1 cellular context compared by ENCODE assay signal in the genomic region with DNA sequence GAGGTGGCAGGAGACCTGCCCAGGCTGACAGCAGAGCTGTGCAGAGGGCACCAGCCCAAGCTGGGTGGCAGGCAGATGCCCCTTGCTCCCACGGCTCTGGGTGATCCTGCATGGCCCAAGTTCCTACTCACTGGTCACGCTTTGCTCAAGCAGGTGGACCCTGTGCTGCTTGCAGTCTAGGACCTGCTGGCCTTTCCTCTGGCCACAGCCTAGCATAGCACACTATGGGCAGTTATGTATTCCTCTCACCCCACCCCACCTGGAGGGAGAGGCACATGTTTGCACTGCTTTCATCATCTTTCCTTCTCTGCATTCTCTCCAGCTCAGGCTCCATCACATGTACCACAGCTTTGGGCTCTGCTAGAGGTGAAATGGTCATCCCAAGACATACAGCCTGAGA.
A peak's percentile ranks its signal among the peaks of the same experiment; 100 is the strongest.
TF ChIP-seq lines count a peak whose summit lies in the region.

No MANE protein-coding gene starts in this region.

TF ChIP-seq in HepG2, 621 proteins besides CTCF, POLR2A, EP300 and RAD21 (continued from another document and continues in another):
- TF ChIP-seq, protein P1, sequence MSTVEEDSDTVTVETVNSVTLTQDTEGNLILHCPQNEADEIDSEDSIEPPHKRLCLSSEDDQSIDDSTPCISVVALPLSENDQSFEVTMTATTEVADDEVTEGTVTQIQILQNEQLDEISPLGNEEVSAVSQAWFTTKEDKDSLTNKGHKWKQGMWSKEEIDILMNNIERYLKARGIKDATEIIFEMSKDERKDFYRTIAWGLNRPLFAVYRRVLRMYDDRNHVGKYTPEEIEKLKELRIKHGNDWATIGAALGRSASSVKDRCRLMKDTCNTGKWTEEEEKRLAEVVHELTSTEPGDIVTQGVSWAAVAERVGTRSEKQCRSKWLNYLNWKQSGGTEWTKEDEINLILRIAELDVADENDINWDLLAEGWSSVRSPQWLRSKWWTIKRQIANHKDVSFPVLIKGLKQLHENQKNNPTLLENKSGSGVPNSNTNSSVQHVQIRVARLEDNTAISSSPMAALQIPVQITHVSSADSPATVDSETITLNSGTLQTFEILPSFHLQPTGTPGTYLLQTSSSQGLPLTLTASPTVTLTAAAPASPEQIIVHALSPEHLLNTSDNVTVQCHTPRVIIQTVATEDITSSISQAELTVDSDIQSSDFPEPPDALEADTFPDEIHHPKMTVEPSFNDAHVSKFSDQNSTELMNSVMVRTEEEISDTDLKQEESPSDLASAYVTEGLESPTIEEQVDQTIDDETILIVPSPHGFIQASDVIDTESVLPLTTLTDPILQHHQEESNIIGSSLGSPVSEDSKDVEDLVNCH (CRISPR knock-in tag; IDR thresholded peaks at IDR 0.05): no peak
- TF ChIP-seq, protein P2, sequence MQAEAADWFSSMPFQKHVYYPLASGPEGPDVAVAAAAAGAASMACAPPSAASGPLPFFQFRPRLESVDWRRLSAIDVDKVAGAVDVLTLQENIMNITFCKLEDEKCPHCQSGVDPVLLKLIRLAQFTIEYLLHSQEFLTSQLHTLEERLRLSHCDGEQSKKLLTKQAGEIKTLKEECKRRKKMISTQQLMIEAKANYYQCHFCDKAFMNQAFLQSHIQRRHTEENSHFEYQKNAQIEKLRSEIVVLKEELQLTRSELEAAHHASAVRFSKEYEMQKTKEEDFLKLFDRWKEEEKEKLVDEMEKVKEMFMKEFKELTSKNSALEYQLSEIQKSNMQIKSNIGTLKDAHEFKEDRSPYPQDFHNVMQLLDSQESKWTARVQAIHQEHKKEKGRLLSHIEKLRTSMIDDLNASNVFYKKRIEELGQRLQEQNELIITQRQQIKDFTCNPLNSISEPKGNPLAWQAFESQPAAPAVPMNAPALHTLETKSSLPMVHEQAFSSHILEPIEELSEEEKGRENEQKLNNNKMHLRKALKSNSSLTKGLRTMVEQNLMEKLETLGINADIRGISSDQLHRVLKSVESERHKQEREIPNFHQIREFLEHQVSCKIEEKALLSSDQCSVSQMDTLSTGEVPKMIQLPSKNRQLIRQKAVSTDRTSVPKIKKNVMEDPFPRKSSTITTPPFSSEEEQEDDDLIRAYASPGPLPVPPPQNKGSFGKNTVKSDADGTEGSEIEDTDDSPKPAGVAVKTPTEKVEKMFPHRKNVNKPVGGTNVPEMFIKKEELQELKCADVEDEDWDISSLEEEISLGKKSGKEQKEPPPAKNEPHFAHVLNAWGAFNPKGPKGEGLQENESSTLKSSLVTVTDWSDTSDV (CRISPR knock-in tag; IDR thresholded peaks at IDR 0.05): no peak
- no peak for TF ChIP-seq NONO (IDR thresholded peaks at IDR 0.05)
- TF ChIP-seq NONO (CRISPR knock-in tag; conservative IDR thresholded peaks at IDR 0.05): no peak
- TF ChIP-seq, protein P3, sequence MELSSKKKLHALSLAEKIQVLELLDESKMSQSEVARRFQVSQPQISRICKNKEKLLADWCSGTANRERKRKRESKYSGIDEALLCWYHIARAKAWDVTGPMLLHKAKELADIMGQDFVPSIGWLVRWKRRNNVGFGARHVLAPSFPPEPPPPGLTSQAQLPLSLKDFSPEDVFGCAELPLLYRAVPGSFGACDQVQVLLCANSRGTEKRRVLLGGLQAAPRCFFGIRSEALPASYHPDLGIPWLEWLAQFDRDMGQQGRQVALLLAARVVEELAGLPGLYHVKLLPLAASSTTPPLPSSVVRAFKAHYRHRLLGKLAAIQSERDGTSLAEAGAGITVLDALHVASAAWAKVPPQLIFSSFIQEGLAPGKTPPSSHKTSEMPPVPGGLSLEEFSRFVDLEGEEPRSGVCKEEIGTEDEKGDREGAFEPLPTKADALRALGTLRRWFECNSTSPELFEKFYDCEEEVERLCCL (CRISPR knock-in tag; IDR thresholded peaks at IDR 0.05; ENCODE audit: borderline replicate concordance): no peak
- no peak for TF ChIP-seq SP5 (CRISPR knock-in tag; IDR thresholded peaks at IDR 0.05; ENCODE audit: borderline replicate concordance, low read depth)
- TF ChIP-seq SRSF4 (IDR thresholded peaks at IDR 0.05; ENCODE audit: low read depth, low read length, poor library complexity, severe bottlenecking): no peak
- TF ChIP-seq ZKSCAN1 (IDR thresholded peaks at IDR 0.05; ENCODE audit: low read length): no peak
- no peak for TF ChIP-seq MBNL3 (CRISPR knock-in tag; conservative IDR thresholded peaks at IDR 0.05)
- no peak for TF ChIP-seq ZNF619 (CRISPR knock-in tag; IDR thresholded peaks at IDR 0.05)
- 0 out of 2 replicates have a peak, but pooled peaks have one; percentile 39 for TF ChIP-seq HNRNPL (IDR thresholded peaks at IDR 0.05; ENCODE audit: low read depth, low read length)
- no peak for TF ChIP-seq ZNF672 (CRISPR knock-in tag; IDR thresholded peaks at IDR 0.05)
- no peak for TF ChIP-seq ZNF264 (CRISPR knock-in tag; IDR thresholded peaks at IDR 0.05)
- TF ChIP-seq, protein P4, sequence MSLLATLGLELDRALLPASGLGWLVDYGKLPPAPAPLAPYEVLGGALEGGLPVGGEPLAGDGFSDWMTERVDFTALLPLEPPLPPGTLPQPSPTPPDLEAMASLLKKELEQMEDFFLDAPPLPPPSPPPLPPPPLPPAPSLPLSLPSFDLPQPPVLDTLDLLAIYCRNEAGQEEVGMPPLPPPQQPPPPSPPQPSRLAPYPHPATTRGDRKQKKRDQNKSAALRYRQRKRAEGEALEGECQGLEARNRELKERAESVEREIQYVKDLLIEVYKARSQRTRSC (CRISPR knock-in tag; IDR thresholded peaks at IDR 0.05; ENCODE audit: low read depth): no peak
- TF ChIP-seq CAMTA2 (CRISPR knock-in tag; IDR thresholded peaks at IDR 0.05; ENCODE audit: borderline replicate concordance): no peak
- TF ChIP-seq, protein P5, sequence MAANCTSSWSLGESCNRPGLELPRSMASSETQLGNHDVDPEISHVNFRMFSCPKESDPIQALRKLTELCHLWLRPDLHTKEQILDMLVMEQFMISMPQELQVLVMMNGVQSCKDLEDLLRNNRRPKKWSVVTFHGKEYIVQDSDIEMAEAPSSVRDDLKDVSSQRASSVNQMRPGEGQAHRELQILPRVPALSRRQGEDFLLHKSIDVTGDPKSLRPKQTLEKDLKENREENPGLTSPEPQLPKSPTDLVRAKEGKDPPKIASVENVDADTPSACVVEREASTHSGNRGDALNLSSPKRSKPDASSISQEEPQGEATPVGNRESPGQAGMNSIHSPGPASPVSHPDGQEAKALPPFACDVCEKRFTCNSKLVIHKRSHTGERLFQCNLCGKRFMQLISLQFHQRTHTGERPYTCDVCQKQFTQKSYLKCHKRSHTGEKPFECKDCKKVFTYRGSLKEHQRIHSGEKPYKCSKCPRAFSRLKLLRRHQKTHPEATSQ (CRISPR knock-in tag; IDR thresholded peaks at IDR 0.05; ENCODE audit: borderline replicate concordance): no peak
- no peak for TF ChIP-seq ARNTL (CRISPR knock-in tag; IDR thresholded peaks at IDR 0.05)
- TF ChIP-seq EED (CRISPR knock-in tag; IDR thresholded peaks at IDR 0.05): 0 out of 2 replicates have a peak, but pooled peaks have one; percentile 37
- TF ChIP-seq ZMAT3 (CRISPR knock-in tag; conservative IDR thresholded peaks at IDR 0.05): no peak
- TF ChIP-seq, protein P6, sequence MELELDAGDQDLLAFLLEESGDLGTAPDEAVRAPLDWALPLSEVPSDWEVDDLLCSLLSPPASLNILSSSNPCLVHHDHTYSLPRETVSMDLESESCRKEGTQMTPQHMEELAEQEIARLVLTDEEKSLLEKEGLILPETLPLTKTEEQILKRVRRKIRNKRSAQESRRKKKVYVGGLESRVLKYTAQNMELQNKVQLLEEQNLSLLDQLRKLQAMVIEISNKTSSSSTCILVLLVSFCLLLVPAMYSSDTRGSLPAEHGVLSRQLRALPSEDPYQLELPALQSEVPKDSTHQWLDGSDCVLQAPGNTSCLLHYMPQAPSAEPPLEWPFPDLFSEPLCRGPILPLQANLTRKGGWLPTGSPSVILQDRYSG (CRISPR knock-in tag; IDR thresholded peaks at IDR 0.05): no peak
- no peak for TF ChIP-seq ZSCAN31 (CRISPR knock-in tag; IDR thresholded peaks at IDR 0.05; ENCODE audit: low read depth)
- peak; percentile 67; the same call in 1 of the 2 replicates for TF ChIP-seq ZIK1 (CRISPR knock-in tag; IDR thresholded peaks at IDR 0.05; ENCODE audit: borderline replicate concordance, low read depth)
- TF ChIP-seq ZNF768 (CRISPR knock-in tag; IDR thresholded peaks at IDR 0.05): peak; percentile 20; the same call in 1 of the 2 replicates
- TF ChIP-seq TOPORS (CRISPR knock-in tag; IDR thresholded peaks at IDR 0.05): no peak
- no peak for TF ChIP-seq ZNF224 (CRISPR knock-in tag; IDR thresholded peaks at IDR 0.05)
- TF ChIP-seq STAT5B (CRISPR knock-in tag; IDR thresholded peaks at IDR 0.05): no peak
- TF ChIP-seq, protein P7, sequence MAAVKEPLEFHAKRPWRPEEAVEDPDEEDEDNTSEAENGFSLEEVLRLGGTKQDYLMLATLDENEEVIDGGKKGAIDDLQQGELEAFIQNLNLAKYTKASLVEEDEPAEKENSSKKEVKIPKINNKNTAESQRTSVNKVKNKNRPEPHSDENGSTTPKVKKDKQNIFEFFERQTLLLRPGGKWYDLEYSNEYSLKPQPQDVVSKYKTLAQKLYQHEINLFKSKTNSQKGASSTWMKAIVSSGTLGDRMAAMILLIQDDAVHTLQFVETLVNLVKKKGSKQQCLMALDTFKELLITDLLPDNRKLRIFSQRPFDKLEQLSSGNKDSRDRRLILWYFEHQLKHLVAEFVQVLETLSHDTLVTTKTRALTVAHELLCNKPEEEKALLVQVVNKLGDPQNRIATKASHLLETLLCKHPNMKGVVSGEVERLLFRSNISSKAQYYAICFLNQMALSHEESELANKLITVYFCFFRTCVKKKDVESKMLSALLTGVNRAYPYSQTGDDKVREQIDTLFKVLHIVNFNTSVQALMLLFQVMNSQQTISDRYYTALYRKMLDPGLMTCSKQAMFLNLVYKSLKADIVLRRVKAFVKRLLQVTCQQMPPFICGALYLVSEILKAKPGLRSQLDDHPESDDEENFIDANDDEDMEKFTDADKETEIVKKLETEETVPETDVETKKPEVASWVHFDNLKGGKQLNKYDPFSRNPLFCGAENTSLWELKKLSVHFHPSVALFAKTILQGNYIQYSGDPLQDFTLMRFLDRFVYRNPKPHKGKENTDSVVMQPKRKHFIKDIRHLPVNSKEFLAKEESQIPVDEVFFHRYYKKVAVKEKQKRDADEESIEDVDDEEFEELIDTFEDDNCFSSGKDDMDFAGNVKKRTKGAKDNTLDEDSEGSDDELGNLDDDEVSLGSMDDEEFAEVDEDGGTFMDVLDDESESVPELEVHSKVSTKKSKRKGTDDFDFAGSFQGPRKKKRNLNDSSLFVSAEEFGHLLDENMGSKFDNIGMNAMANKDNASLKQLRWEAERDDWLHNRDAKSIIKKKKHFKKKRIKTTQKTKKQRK (IDR thresholded peaks at IDR 0.05; ENCODE audit: low read length): no peak
- no peak for TF ChIP-seq ZNF510 (CRISPR knock-in tag; IDR thresholded peaks at IDR 0.05; ENCODE audit: low read depth)
- TF ChIP-seq HIVEP1 (CRISPR knock-in tag; IDR thresholded peaks at IDR 0.05): no peak
- no peak for TF ChIP-seq ZNF333 (CRISPR knock-in tag; IDR thresholded peaks at IDR 0.05; ENCODE audit: borderline replicate concordance)
- no peak for TF ChIP-seq TAF1 (CRISPR knock-in tag; IDR thresholded peaks at IDR 0.05)
- TF ChIP-seq KLF11 (CRISPR knock-in tag; IDR thresholded peaks at IDR 0.05): no peak
- TF ChIP-seq, protein P8, sequence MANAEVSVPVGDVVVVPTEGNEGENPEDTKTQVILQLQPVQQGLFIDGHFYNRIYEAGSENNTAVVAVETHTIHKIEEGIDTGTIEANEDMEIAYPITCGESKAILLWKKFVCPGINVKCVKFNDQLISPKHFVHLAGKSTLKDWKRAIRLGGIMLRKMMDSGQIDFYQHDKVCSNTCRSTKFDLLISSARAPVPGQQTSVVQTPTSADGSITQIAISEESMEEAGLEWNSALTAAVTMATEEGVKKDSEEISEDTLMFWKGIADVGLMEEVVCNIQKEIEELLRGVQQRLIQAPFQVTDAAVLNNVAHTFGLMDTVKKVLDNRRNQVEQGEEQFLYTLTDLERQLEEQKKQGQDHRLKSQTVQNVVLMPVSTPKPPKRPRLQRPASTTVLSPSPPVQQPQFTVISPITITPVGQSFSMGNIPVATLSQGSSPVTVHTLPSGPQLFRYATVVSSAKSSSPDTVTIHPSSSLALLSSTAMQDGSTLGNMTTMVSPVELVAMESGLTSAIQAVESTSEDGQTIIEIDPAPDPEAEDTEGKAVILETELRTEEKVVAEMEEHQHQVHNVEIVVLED (CRISPR knock-in tag; IDR thresholded peaks at IDR 0.05; ENCODE audit: borderline replicate concordance): no peak
- TF ChIP-seq, protein P9, sequence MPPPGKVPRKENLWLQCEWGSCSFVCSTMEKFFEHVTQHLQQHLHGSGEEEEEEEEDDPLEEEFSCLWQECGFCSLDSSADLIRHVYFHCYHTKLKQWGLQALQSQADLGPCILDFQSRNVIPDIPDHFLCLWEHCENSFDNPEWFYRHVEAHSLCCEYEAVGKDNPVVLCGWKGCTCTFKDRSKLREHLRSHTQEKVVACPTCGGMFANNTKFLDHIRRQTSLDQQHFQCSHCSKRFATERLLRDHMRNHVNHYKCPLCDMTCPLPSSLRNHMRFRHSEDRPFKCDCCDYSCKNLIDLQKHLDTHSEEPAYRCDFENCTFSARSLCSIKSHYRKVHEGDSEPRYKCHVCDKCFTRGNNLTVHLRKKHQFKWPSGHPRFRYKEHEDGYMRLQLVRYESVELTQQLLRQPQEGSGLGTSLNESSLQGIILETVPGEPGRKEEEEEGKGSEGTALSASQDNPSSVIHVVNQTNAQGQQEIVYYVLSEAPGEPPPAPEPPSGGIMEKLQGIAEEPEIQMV (CRISPR knock-in tag; IDR thresholded peaks at IDR 0.05; ENCODE audit: low read depth): no peak
- no peak for TF ChIP-seq PPARG (CRISPR knock-in tag; conservative IDR thresholded peaks at IDR 0.05)
- no peak for TF ChIP-seq ZNF776 (CRISPR knock-in tag; IDR thresholded peaks at IDR 0.05)
- TF ChIP-seq GTF3A (CRISPR knock-in tag; conservative IDR thresholded peaks at IDR 0.05): no peak
- TF ChIP-seq, protein P10, sequence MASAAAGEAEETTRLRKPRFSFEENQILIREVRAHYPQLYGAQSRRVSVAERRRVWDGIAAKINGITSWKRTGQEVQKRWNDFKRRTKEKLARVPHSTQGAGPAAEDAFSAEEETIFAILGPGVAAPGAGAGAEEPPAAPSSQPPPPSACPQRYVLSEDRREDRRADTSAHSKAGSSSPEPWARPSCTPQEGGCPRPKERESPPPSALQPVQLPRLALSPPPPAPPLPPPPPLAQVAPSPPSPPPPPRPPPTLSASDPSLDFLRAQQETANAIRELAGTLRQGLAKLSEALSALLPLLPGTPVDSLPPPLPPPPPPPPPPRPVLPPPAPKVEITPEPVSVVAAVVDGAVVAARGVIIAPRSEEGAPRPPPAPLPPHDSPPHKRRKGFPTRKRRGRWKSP (CRISPR knock-in tag; IDR thresholded peaks at IDR 0.05): no peak
- TF ChIP-seq, protein P11, sequence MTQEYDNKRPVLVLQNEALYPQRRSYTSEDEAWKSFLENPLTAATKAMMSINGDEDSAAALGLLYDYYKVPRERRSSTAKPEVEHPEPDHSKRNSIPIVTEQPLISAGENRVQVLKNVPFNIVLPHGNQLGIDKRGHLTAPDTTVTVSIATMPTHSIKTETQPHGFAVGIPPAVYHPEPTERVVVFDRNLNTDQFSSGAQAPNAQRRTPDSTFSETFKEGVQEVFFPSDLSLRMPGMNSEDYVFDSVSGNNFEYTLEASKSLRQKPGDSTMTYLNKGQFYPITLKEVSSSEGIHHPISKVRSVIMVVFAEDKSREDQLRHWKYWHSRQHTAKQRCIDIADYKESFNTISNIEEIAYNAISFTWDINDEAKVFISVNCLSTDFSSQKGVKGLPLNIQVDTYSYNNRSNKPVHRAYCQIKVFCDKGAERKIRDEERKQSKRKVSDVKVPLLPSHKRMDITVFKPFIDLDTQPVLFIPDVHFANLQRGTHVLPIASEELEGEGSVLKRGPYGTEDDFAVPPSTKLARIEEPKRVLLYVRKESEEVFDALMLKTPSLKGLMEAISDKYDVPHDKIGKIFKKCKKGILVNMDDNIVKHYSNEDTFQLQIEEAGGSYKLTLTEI (CRISPR knock-in tag; conservative IDR thresholded peaks at IDR 0.05): no peak
